1 cellular context compared by ENCODE assay signal in genomic region chr6:148997863-148998262, GRCh38.
TF ChIP-seq lines count a peak whose summit lies in the region.

No MANE protein-coding gene starts in this region.

TF ChIP-seq in WTC11, 78 proteins besides CTCF, POLR2A, EP300 and RAD21 (continued from another document):
- TF ChIP-seq MLX (CRISPR knock-in tag; IDR thresholded peaks at IDR 0.05): no peak
- TF ChIP-seq ZNF671 (CRISPR knock-in tag; IDR thresholded peaks at IDR 0.05): no peak
- TF ChIP-seq ATF3 (CRISPR knock-in tag; conservative IDR thresholded peaks at IDR 0.05): no peak
- TF ChIP-seq TP53 (CRISPR knock-in tag; IDR thresholded peaks at IDR 0.05): no peak
- TF ChIP-seq ZNF232 (CRISPR knock-in tag; IDR thresholded peaks at IDR 0.05): no peak
- TF ChIP-seq ATF1 (CRISPR knock-in tag; IDR thresholded peaks at IDR 0.05): no peak
- TF ChIP-seq CREM (CRISPR knock-in tag; IDR thresholded peaks at IDR 0.05): no peak
TF ChIP-seq in WTC11: peak in this region for 0.
